In the genomic region with DNA sequence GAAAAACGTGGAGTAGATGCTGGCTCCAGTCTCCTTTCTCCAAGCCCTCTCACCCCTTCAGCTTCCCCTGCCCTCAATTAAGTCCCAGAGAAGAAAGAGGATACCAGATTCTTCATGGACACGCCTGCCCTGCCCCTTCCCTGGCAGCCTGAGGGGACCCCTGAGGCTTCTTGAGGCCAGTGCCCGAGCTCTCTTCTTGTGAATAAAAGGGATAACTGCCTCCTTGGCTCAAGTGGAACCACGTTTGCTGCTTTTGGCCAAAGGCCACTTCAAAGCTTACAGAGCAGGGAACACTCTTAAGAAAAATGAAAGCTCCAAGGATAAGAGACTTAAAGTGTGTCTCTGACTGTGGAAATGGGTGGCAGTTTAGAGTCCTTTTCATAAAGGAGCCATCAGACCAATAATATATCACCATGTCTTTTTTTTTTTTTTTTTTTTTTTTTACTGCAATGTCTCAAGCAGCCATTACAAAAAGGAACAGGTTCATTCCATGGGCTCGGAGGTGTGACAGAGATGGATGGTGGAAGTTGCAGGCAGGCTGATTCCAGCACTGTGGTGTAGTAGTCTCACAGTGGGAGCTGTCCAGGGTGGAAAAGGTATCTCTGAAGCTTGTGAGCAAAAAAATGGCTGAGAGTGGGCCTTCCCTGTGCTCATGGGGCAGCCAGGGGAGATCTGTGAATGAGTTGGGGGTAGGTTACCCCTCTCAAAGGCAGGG, we compare ENCODE assay signal across 15 cellular contexts.
DNase-seq lines count a peak whose midpoint lies in the region; ATAC-seq and TF ChIP-seq lines count a peak whose summit lies in the region.
"Had no signal": no experiment of that assay in that cellular context is flagged by ENCODE, and none has a peak within 500 bp of the region (broad histone marks: within the 10 kb centered on the region; RNA-seq: fewer than 3 reads in every experiment).

No MANE protein-coding gene starts in this region.

- peaks cover 47% of the 10 kb centered on the region for H3K27me3 Mint-ChIP-seq in type B pancreatic cell

- TF ChIP-seq CTCF in breast epithelium (IDR thresholded peaks at IDR 0.05) (no peak), type B pancreatic cell (conservative IDR thresholded peaks at IDR 0.05) (no peak)

- no peak overlapping the region for H3K27ac ChIP-seq in breast epithelium
- H3K27ac ChIP-seq: PC-9, upper lobe of left lung had no signal

- ATAC-seq in GM21367 (IDR thresholded peaks at IDR 0.05; ENCODE audit: unreplicated experiment) = no peak
- no peak for ATAC-seq in left colon
- ATAC-seq in GM18861 (IDR thresholded peaks at IDR 0.05; ENCODE audit: unreplicated experiment) = no peak
- ATAC-seq: left cardiac atrium had no signal

- in situ Hi-C loops in T47D (cut with HindIII; ENCODE audit: low pct_unique_long_range_greater_than_20kb, low sequenced_read_pairs) = no loop called here

- H3K9me3 Mint-ChIP-seq in type B pancreatic cell = no peaks in the 10 kb centered on the region
- H3K9me3 Mint-ChIP-seq: activated naive CD4-positive, alpha-beta T cell treated with anti-CD3 and anti-CD28 coated beads, Interleukin-2, amount 10 ng/mL, durations not matched to agents 7 days and 5 days; central memory CD8-positive, alpha-beta T cell had no signal

- H3K36me3 Mint-ChIP-seq in type B pancreatic cell = no peaks in the 10 kb centered on the region
- H3K36me3 Mint-ChIP-seq: activated naive CD4-positive, alpha-beta T cell treated with anti-CD3 and anti-CD28 coated beads, Interleukin-2, amount 10 ng/mL, durations not matched to agents 7 days and 5 days had no signal

- H3K4me3 ChIP-seq in breast epithelium = no peak overlapping the region
- H3K4me3 ChIP-seq in adipocyte (ENCODE audit: low read length) = no peak overlapping the region
- H3K4me3 ChIP-seq: PC-9, upper lobe of left lung had no signal

- no peaks in the 10 kb centered on the region for H3K4me1 Mint-ChIP-seq in type B pancreatic cell (ENCODE audit: unreplicated experiment)

- H3K27ac Mint-ChIP-seq in type B pancreatic cell = no peak overlapping the region
- H3K27ac Mint-ChIP-seq: activated naive CD4-positive, alpha-beta T cell treated with anti-CD3 and anti-CD28 coated beads, Interleukin-2, amount 10 ng/mL, durations not matched to agents 7 days and 5 days had no signal

- H3K9ac ChIP-seq in adipocyte (ENCODE audit: low read length) = no peak overlapping the region

- H3K4me3 Mint-ChIP-seq in type B pancreatic cell = peak overlapping the region; percentile 20
- H3K4me3 Mint-ChIP-seq: activated naive CD4-positive, alpha-beta T cell treated with anti-CD3 and anti-CD28 coated beads, Interleukin-2, amount 10 ng/mL, durations not matched to agents 7 days and 5 days; central memory CD8-positive, alpha-beta T cell had no signal

- H3K4me1 ChIP-seq in breast epithelium = no peaks in the 10 kb centered on the region
- no peaks in the 10 kb centered on the region for H3K4me1 ChIP-seq in adipocyte (ENCODE audit: control insufficient read depth, insufficient read depth, low read length)

- DNase-seq in T47D (ENCODE audit: low read depth in 1 of 2, low spot score in 1 of 2) = peak; percentile 49 to 66
- DNase-seq in breast epithelium (ENCODE audit: low spot score in 2 of 2) = no peak
- DNase-seq in adipocyte (ENCODE audit: low read depth) = peak; percentile 29
- DNase-seq in iPS-NIHi11 (ENCODE audit: low spot score) = peak; percentile 65
- no peak for DNase-seq in type B pancreatic cell (ENCODE audit: extremely low spot score, unreplicated experiment)
- DNase-seq in left colon = no peak
- DNase-seq: activated naive CD4-positive, alpha-beta T cell treated with anti-CD3 and anti-CD28 coated beads, Interleukin-2, amount 10 ng/mL, durations not matched to agents 7 days and 5 days; left cardiac atrium; NCI-H1105 treated with DMSO at 0.1 percent for 48 hours; PC-9; stimulated activated CD4-positive, alpha-beta T cell treated with anti-CD3 and anti-CD28 coated beads, Interleukin-1b, Interleukin-23, amount 100 ng/mL, for 48 hours had no signal

- intact Hi-C loops in breast epithelium (cut with DNase I; ENCODE audit: low total_unique reads) = no loop called here
- intact Hi-C loops in left colon (cut with DNase I, micrococcal nuclease) = no loop called here

- no peak for TF ChIP-seq POLR2A in breast epithelium (IDR thresholded peaks at IDR 0.05)

- H3K36me3 ChIP-seq in breast epithelium (no peaks in the 10 kb centered on the region), adipocyte (ENCODE audit: control insufficient read depth, insufficient read depth, low read length, severe bottlenecking) (no peaks in the 10 kb centered on the region)
- H3K36me3 ChIP-seq: upper lobe of left lung had no signal

- H3K27me3 ChIP-seq in breast epithelium = peaks cover 0 to 47% of the 10 kb centered on the region in 2 donors
- peaks cover 65% of the 10 kb centered on the region for H3K27me3 ChIP-seq in adipocyte (replicated peaks; ENCODE audit: control insufficient read depth, insufficient read depth, low read length)

- H3K9me3 ChIP-seq in breast epithelium (no peaks in the 10 kb centered on the region), adipocyte (ENCODE audit: control insufficient read depth, low read length) (no peaks in the 10 kb centered on the region)
- H3K9me3 ChIP-seq: upper lobe of left lung had no signal

Comparison
In these comparisons a context has a peak if more than half of its experiments do, and no peak if none do; other contexts are left out.
1. DNase-seq: peak in T47D (2 of 2), adipocyte (single experiment) and iPS-NIHi11 (single experiment); none in breast epithelium (0 of 2), type B pancreatic cell (single experiment) and left colon (0 of 2).